In genomic region chr22:31753005-31753633, GRCh38 we compare ENCODE assay signal across 8 cellular contexts. TPM values are rescaled to one million over a fixed set of nuclear protein-coding genes. Genes with fewer than 3 reads are reported as not detected.
A peak's percentile ranks its signal among the peaks of the same experiment; 100 is the strongest.
DNase-seq lines count a peak whose midpoint lies in the region; ATAC-seq and TF ChIP-seq lines count a peak whose summit lies in the region.

No MANE protein-coding gene starts in this region.

- CTCF ChIA-PET in activated naive CD4-positive, alpha-beta T cell treated with anti-CD3 and anti-CD28 coated beads, Interleukin-2, amount 10 ng/mL, durations not matched to agents 7 days and 5 days (lab: Charles Lee) = interaction anchor here (1.1 kb wide), 1 partner anchor 91 kb away, joined by 3 read pairs; the partner anchor contains the start of gene PISD

- H3K9me3 ChIP-seq in Peyer's patch = no peaks in the 10 kb centered on the region
- no peaks in the 10 kb centered on the region for H3K9me3 ChIP-seq in stomach

- H3K4me1 ChIP-seq in Peyer's patch = peaks cover 3 to 42% (median 10%) of the 10 kb centered on the region in 4 donors
- H3K4me1 ChIP-seq in stomach = peaks cover 36 to 74% (median 57%) of the 10 kb centered on the region in 4 donors

- H3K27ac ChIP-seq in Peyer's patch = peak overlapping the region; percentile 87 to 98 (median 96)
- H3K27ac ChIP-seq in stomach = peak overlapping the region; percentile 87 to 96 (median 95)

- H3K27me3 ChIP-seq in Peyer's patch (no peaks in the 10 kb centered on the region), stomach (no peaks in the 10 kb centered on the region)

- H3K27ac Mint-ChIP-seq in activated naive CD4-positive, alpha-beta T cell treated with anti-CD3 and anti-CD28 coated beads, Interleukin-2, amount 10 ng/mL, durations not matched to agents 7 days and 5 days = peak overlapping the region; percentile 95

- no peaks in the 10 kb centered on the region for H3K27me3 Mint-ChIP-seq in activated naive CD4-positive, alpha-beta T cell treated with anti-CD3 and anti-CD28 coated beads, Interleukin-2, amount 10 ng/mL, durations not matched to agents 7 days and 5 days

- no peaks in the 10 kb centered on the region for H3K9me3 Mint-ChIP-seq in activated naive CD4-positive, alpha-beta T cell treated with anti-CD3 and anti-CD28 coated beads, Interleukin-2, amount 10 ng/mL, durations not matched to agents 7 days and 5 days

- TF ChIP-seq POLR2A in Peyer's patch (IDR thresholded peaks at IDR 0.05) (no peak), stomach (IDR thresholded peaks at IDR 0.05) (no peak)

- no peak for TF ChIP-seq CTCF in Peyer's patch (IDR thresholded peaks at IDR 0.05)
- TF ChIP-seq CTCF in cardiac fibroblast (IDR thresholded peaks at IDR 0.05; ENCODE audit: low read depth, low read length) = no peak
- no peak for TF ChIP-seq CTCF in stomach (IDR thresholded peaks at IDR 0.05)

- no peak for TF ChIP-seq EP300 in stomach (IDR thresholded peaks at IDR 0.05)

- peak; percentile 4 for ATAC-seq in HG03280 (IDR thresholded peaks at IDR 0.05; ENCODE audit: unreplicated experiment)

- H3K4me3 Mint-ChIP-seq in activated naive CD4-positive, alpha-beta T cell treated with anti-CD3 and anti-CD28 coated beads, Interleukin-2, amount 10 ng/mL, durations not matched to agents 7 days and 5 days = peak overlapping the region; percentile 80

- peaks cover 3% of the 10 kb centered on the region for H3K36me3 Mint-ChIP-seq in activated naive CD4-positive, alpha-beta T cell treated with anti-CD3 and anti-CD28 coated beads, Interleukin-2, amount 10 ng/mL, durations not matched to agents 7 days and 5 days

- H3K36me3 ChIP-seq in Peyer's patch = peaks cover 0 to under 1% (median 0%) of the 10 kb centered on the region in 3 donors
- H3K36me3 ChIP-seq in stomach = peaks cover 0 to 7% (median 3%) of the 10 kb centered on the region in 4 donors

- H3K4me1 Mint-ChIP-seq in activated naive CD4-positive, alpha-beta T cell treated with anti-CD3 and anti-CD28 coated beads, Interleukin-2, amount 10 ng/mL, durations not matched to agents 7 days and 5 days = peaks cover 56% of the 10 kb centered on the region

- intact Hi-C loops in stomach (cut with DNase I; ENCODE audit: low total_unique reads) = loop anchor here (10.0 kb wide), 1 partner anchor 88 kb away; the partner anchor contains the start of gene PISD

- DNase-seq in activated naive CD4-positive, alpha-beta T cell treated with anti-CD3 and anti-CD28 coated beads, Interleukin-2, amount 10 ng/mL, durations not matched to agents 7 days and 5 days = no peak
- no peak for DNase-seq in activated naive CD4-positive, alpha-beta T cell treated with anti-CD3 and anti-CD28 coated beads, Interleukin-2, amount 50 U/mL, for 16 hours
- DNase-seq in Peyer's patch (peak in 2 of 3 donors; percentile 54 to 57), cardiac fibroblast (ENCODE audit: low read depth in 2 of 2) (peak in 1 of 2 donors; percentile 46), left kidney (ENCODE audit: low read depth, low spot score) (peak; percentile 93), stomach (peak; percentile 31), kidney glomerular epithelial cell (lab: John Stamatoyannopoulos, UW) (no peak)

- 6 to 10% (median 9%) methylated on average over 19 to 20 of the region's 20 CpGs for WGBS in stomach, 5 donors

- H3K4me3 ChIP-seq in Peyer's patch = peak overlapping the region; percentile 72 to 84 (median 80)
- H3K4me3 ChIP-seq in cardiac fibroblast (replicated peaks in 1 of 2; ENCODE audit: low read depth in 2 of 2, low read length in 2 of 2) = peak overlapping the region; percentile 31 to 87
- peak overlapping the region; percentile 68 to 88 (median 81) for H3K4me3 ChIP-seq in stomach

RNA-seq across cellular contexts. Expression of gene DEPDC5, which starts 0.7 kb away (rescaled TPM):
- total RNA-seq in Peyer's patch (10 to 100 TPM; 26.6 to 94.1 (median 38.8) TPM), stomach (10 to 100 TPM; 20.1 to 39.1 (median 25.1) TPM)
- 1 to 10 TPM; 4.7 to 8.5 (median 6.3) TPM for polyA plus RNA-seq in stomach

RNA-seq across cellular contexts. Expression of gene PRR14L, which starts 3.2 kb away (rescaled TPM):
- 10 to 100 TPM; 51.7 to 71.0 (median 58.9) TPM for total RNA-seq in Peyer's patch
- 100 to 1,000 TPM in 1 of 5 donors, 10 to 100 TPM in 4; 24.0 to 193 (median 29.9) TPM for total RNA-seq in stomach
- 1 to 10 TPM; 4.0 to 5.5 (median 4.2) TPM for polyA plus RNA-seq in stomach

Comparison
In these comparisons a context has a peak if more than half of its experiments do, and no peak if none do; other contexts are left out.
1. DNase-seq: peak in Peyer's patch (2 of 3), left kidney (single experiment) and stomach (single experiment); none in activated naive CD4-positive, alpha-beta T cell treated with anti-CD3 and anti-CD28 coated beads, Interleukin-2, amount 10 ng/mL, durations not matched to agents 7 days and 5 days (single experiment), activated naive CD4-positive, alpha-beta T cell treated with anti-CD3 and anti-CD28 coated beads, Interleukin-2, amount 50 U/mL, for 16 hours (single experiment) and kidney glomerular epithelial cell (single experiment).
2. Peak in every context shown above with its lines, with median percentiles within 50 percentile points of each other: H3K4me3 ChIP-seq.